Comparison of ENCODE assay signal across 2 cellular contexts in genomic region chr7:128148676-128149075, GRCh38.
TF ChIP-seq lines count a peak whose summit lies in the region.

No MANE protein-coding gene starts in this region.

TF ChIP-seq in A549, 52 proteins besides CTCF, POLR2A, EP300 and RAD21 (continued from another document):
- no peak for TF ChIP-seq BCL3 (IDR thresholded peaks at IDR 0.05)
- no peak for TF ChIP-seq ZSCAN20 (CRISPR knock-in tag; IDR thresholded peaks at IDR 0.05)
- no peak for TF ChIP-seq CEBPB (IDR thresholded peaks at IDR 0.05)
- TF ChIP-seq CBX2 (IDR thresholded peaks at IDR 0.05; ENCODE audit: borderline replicate concordance, low read depth), result no peak
- no peak for TF ChIP-seq RFX5 (IDR thresholded peaks at IDR 0.05)
- no peak for TF ChIP-seq KDM1A (IDR thresholded peaks at IDR 0.05; ENCODE audit: low read depth)
- TF ChIP-seq TP53 (CRISPR knock-in tag; IDR thresholded peaks at IDR 0.05), result no peak
- TF ChIP-seq HOXB13 (CRISPR knock-in tag; IDR thresholded peaks at IDR 0.05; ENCODE audit: low read depth), result no peak
TF ChIP-seq in A549: peak in this region for 0.

TF ChIP-seq in SK-N-SH, 30 proteins besides CTCF, POLR2A, EP300 and RAD21 (continued from another document):
- TF ChIP-seq ZBTB33 (IDR thresholded peaks at IDR 0.05; ENCODE audit: borderline replicate concordance, low read depth) (no peak), ELF1 (IDR thresholded peaks at IDR 0.05) (no peak)
